12 cellular contexts compared by ENCODE assay signal in genomic region chr5:138340008-138340407, GRCh38. TPM values are rescaled to one million over a fixed set of nuclear protein-coding genes. Genes with fewer than 3 reads are reported as not detected.
DNase-seq lines count a peak whose midpoint lies in the region; ATAC-seq and TF ChIP-seq lines count a peak whose summit lies in the region.
"Had no signal": no experiment of that assay in that cellular context is flagged by ENCODE, and none has a peak within 500 bp of the region (broad histone marks: within the 10 kb centered on the region; RNA-seq: fewer than 3 reads in every experiment).

No MANE protein-coding gene starts in this region.

- TF ChIP-seq CTCF in WI38 (IDR thresholded peaks at IDR 0.05; ENCODE audit: low read depth, low read length) (no peak), hepatocyte (IDR thresholded peaks at IDR 0.05; ENCODE audit: poor library complexity) (no peak), body of pancreas (IDR thresholded peaks at IDR 0.05) (no peak)

- H3K4me3 Mint-ChIP-seq in T-helper 2 cell treated with Interferon-gamma antibody and Interleukin-4, amounts not matched to agents 5 μg/mL and 100 μg/mL, for 36 hours: peak overlapping the region; percentile 85
- H3K4me3 Mint-ChIP-seq in stimulated activated effector memory CD8-positive, alpha-beta T cell treated with anti-CD3 and anti-CD28 coated beads, Interleukin-12 subunit alpha, Interleukin-12 subunit beta, amount 100 ng/mL, for 72 hours: peak overlapping the region; percentile 86

- no peak for TF ChIP-seq POLR2A in body of pancreas (IDR thresholded peaks at IDR 0.05)

- no peaks in the 10 kb centered on the region for H3K9me3 Mint-ChIP-seq in T-helper 2 cell treated with Interferon-gamma antibody and Interleukin-4, amounts not matched to agents 5 μg/mL and 100 μg/mL, for 36 hours
- no peaks in the 10 kb centered on the region for H3K9me3 Mint-ChIP-seq in stimulated activated effector memory CD8-positive, alpha-beta T cell treated with anti-CD3 and anti-CD28 coated beads, Interleukin-12 subunit alpha, Interleukin-12 subunit beta, amount 100 ng/mL, for 72 hours

- peak overlapping the region; percentile 98 for H3K4me2 ChIP-seq in hepatocyte

- H3K4me1 Mint-ChIP-seq in T-helper 2 cell treated with Interferon-gamma antibody and Interleukin-4, amounts not matched to agents 5 μg/mL and 100 μg/mL, for 36 hours (ENCODE audit: low read depth): peaks cover 29% of the 10 kb centered on the region
- peaks cover 41% of the 10 kb centered on the region for H3K4me1 Mint-ChIP-seq in stimulated activated effector memory CD8-positive, alpha-beta T cell treated with anti-CD3 and anti-CD28 coated beads, Interleukin-12 subunit alpha, Interleukin-12 subunit beta, amount 100 ng/mL, for 72 hours

- WGBS in hepatocyte (ENCODE audit: low lambda C conversion rate, missing lambda C conversion rate): 90% methylated on average over 3 of the region's 3 CpGs
- WGBS in body of pancreas, 2 donors: 48 to 58% methylated on average over 3 of the region's 3 CpGs

- peaks cover 23% of the 10 kb centered on the region for H4K20me1 ChIP-seq in hepatocyte (ENCODE audit: insufficient read depth, poor library complexity, severe bottlenecking)

- H3K27ac Mint-ChIP-seq in T-helper 2 cell treated with Interferon-gamma antibody and Interleukin-4, amounts not matched to agents 5 μg/mL and 100 μg/mL, for 36 hours: peak overlapping the region; percentile 28
- H3K27ac Mint-ChIP-seq in stimulated activated effector memory CD8-positive, alpha-beta T cell treated with anti-CD3 and anti-CD28 coated beads, Interleukin-12 subunit alpha, Interleukin-12 subunit beta, amount 100 ng/mL, for 72 hours: peak overlapping the region; percentile 100

- H3K4me1 ChIP-seq in hepatocyte (ENCODE audit: insufficient read depth) (peaks cover 16% of the 10 kb centered on the region), body of pancreas (peaks cover 28% of the 10 kb centered on the region)

- no peak overlapping the region for H2AFZ ChIP-seq in hepatocyte

- intact Hi-C loops in body of pancreas (cut with DNase I): no loop called here

- no peaks in the 10 kb centered on the region for H3K27me3 ChIP-seq in hepatocyte
- no peaks in the 10 kb centered on the region for H3K27me3 ChIP-seq in body of pancreas
- H3K27me3 ChIP-seq: heart right ventricle, SJSA1, uterus had no signal

- H3K4me3 ChIP-seq in WI38 (ENCODE audit: low read depth, low read length): peak overlapping the region; percentile 94
- peak overlapping the region; percentile 60 for H3K4me3 ChIP-seq in hepatocyte
- no peak overlapping the region for H3K4me3 ChIP-seq in body of pancreas

- no peak for DNase-seq in T-helper 2 cell treated with Interferon-gamma antibody and Interleukin-4, amounts not matched to agents 5 μg/mL and 100 μg/mL, for 36 hours (ENCODE audit: low spot score)
- DNase-seq in T-helper 2 cell (no peak), hepatocyte (ENCODE audit: low spot score) (no peak), medulla oblongata (ENCODE audit: extremely low spot score) (no peak), NCI-H187 treated with DMSO at 0.1 percent for 48 hours (lab: John Stamatoyannopoulos, UW) (no peak), body of pancreas (no peak)
- no peak for DNase-seq in stimulated activated effector memory CD8-positive, alpha-beta T cell treated with anti-CD3 and anti-CD28 coated beads, Interleukin-12 subunit alpha, Interleukin-12 subunit beta, amount 100 ng/mL, for 72 hours (ENCODE audit: low spot score in 2 of 2)
- DNase-seq: activated naive CD4-positive, alpha-beta T cell treated with Interleukin-2 at 50 U/mL for 16 hours; heart right ventricle; uterus had no signal

- no peak for ATAC-seq in stimulated activated effector memory CD8-positive, alpha-beta T cell treated with anti-CD3 and anti-CD28 coated beads, Interleukin-12 subunit alpha, Interleukin-12 subunit beta, amount 100 ng/mL, for 72 hours
- ATAC-seq in body of pancreas: no peak
- ATAC-seq: heart right ventricle had no signal

- H3K27ac ChIP-seq in hepatocyte: peak overlapping the region; percentile 98
- peak overlapping the region in 1 of 4 donors; percentile 93 for H3K27ac ChIP-seq in body of pancreas

- no peaks in the 10 kb centered on the region for H3K9me2 ChIP-seq in hepatocyte (replicated peaks; ENCODE audit: insufficient read depth)

- H3K79me2 ChIP-seq in hepatocyte: peaks cover 60% of the 10 kb centered on the region

- H3K9me3 ChIP-seq in hepatocyte (ENCODE audit: low read depth) (no peaks in the 10 kb centered on the region), body of pancreas (no peaks in the 10 kb centered on the region)
- H3K9me3 ChIP-seq: heart right ventricle, SJSA1, uterus had no signal

- peaks cover 22% of the 10 kb centered on the region for H3K36me3 Mint-ChIP-seq in T-helper 2 cell treated with Interferon-gamma antibody and Interleukin-4, amounts not matched to agents 5 μg/mL and 100 μg/mL, for 36 hours (ENCODE audit: low read depth)
- peaks cover 74% of the 10 kb centered on the region for H3K36me3 Mint-ChIP-seq in stimulated activated effector memory CD8-positive, alpha-beta T cell treated with anti-CD3 and anti-CD28 coated beads, Interleukin-12 subunit alpha, Interleukin-12 subunit beta, amount 100 ng/mL, for 72 hours

- H3K36me3 ChIP-seq in hepatocyte (replicated peaks; ENCODE audit: insufficient read depth, low read depth) (no peaks in the 10 kb centered on the region), body of pancreas (replicated peaks in 1 of 2; ENCODE audit: insufficient read depth in 1 of 2, low read depth in 2 of 2) (peaks cover 0 to 6% of the 10 kb centered on the region in 2 donors)
- H3K36me3 ChIP-seq: uterus had no signal

- no peaks in the 10 kb centered on the region for H3K27me3 Mint-ChIP-seq in T-helper 2 cell treated with Interferon-gamma antibody and Interleukin-4, amounts not matched to agents 5 μg/mL and 100 μg/mL, for 36 hours (ENCODE audit: low read depth)

RNA-seq across cellular contexts. Expression of gene FAM53C, which starts 1.9 kb away (rescaled TPM):
- 33.6 and 33.7 TPM in 2 replicates for total RNA-seq in hepatocyte
- 27.4 and 31.0 TPM in 2 replicates for polyA plus RNA-seq in hepatocyte
- total RNA-seq in body of pancreas: 10 to 100 TPM; 12.5 to 33.7 TPM

RNA-seq across cellular contexts. Expression of gene CDC25C, which starts 8.4 kb away (rescaled TPM):
- total RNA-seq in hepatocyte (2.3 and 3.7 TPM in 2 replicates), body of pancreas (not detected)
- polyA plus RNA-seq in hepatocyte: 1.6 and 3.1 TPM in 2 replicates

RNA-seq across cellular contexts. Expression of gene KDM3B, which starts 12.5 kb away (rescaled TPM):
- total RNA-seq in hepatocyte: 56.6 and 67.8 TPM in 2 replicates
- 19.0 and 22.1 TPM in 2 replicates for polyA plus RNA-seq in hepatocyte
- total RNA-seq in body of pancreas: 10 to 100 TPM; 29.7 to 42.3 TPM

Comparison
In these comparisons a context has a peak if more than half of its experiments do, and no peak if none do; other contexts are left out.
1. H3K4me3 ChIP-seq: peak in WI38 (single experiment) and hepatocyte (single experiment); none in body of pancreas (0 of 2).